ENCODE assay signal across 8 cellular contexts in the genomic region with DNA sequence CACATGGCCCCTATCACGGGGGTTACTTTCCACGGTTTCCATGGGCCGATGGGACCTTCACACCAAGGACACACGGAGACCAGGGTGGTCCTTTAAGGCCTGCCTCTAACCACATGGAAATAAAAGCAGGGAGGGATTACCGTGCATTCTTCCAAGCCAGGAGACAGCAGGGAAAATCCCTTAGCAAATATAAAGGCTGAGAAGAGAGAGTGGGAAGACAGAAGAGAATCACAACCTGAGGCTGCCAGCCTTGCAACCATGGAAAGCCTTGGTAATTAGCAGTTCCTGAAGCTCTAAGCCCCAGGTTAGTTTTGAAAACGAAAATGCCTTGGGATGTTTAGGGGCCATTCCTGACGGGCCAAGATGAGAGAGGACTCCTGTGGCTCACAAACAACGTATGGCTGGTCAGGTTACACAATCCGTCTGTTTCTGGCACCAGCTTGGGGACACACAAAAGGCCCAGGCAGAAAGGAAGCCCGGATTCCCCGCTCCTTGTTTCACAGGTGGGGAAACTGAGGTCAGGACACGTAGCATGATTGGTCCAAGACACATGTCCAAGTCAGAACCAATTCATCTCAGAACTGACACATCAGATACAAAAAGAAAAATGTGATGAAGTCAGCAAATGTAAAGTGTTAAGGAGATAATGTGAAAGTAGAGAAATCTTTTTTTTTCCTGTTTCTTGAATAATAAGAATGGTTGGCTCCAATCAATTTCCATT. TPM values are rescaled to one million over a fixed set of nuclear protein-coding genes. Genes with fewer than 3 reads are reported as not detected.
DNase-seq lines count a peak whose midpoint lies in the region; ATAC-seq and TF ChIP-seq lines count a peak whose summit lies in the region.

No MANE protein-coding gene starts in this region.

- H3K79me2 ChIP-seq in ACC112 (ENCODE audit: control insufficient read depth, insufficient read depth, low read length, unreplicated experiment) (peaks cover 5% of the 10 kb centered on the region), GM23338 (replicated peaks; ENCODE audit: insufficient read depth) (no peaks in the 10 kb centered on the region), MM.1S (ENCODE audit: low read length) (no peaks in the 10 kb centered on the region)

- peaks cover 8% of the 10 kb centered on the region for H3F3A ChIP-seq in GM23338 (replicated peaks; ENCODE audit: low read depth)
- H3F3A ChIP-seq in MM.1S (ENCODE audit: insufficient read depth, low read length), result no peaks in the 10 kb centered on the region

- H3K27me3 ChIP-seq in ACC112 (ENCODE audit: insufficient read depth, low read length) (no peaks in the 10 kb centered on the region), GM23338 (ENCODE audit: insufficient read depth) (peaks cover 58% of the 10 kb centered on the region), adipocyte (replicated peaks; ENCODE audit: control insufficient read depth, insufficient read depth, low read length) (peaks cover 8% of the 10 kb centered on the region), muscle layer of duodenum (ENCODE audit: low read depth, low read length) (no peaks in the 10 kb centered on the region), MM.1S (replicated peaks; ENCODE audit: insufficient read depth, low read length) (peaks cover 15% of the 10 kb centered on the region)

- H3K36me3 Mint-ChIP-seq in GM23338 (ENCODE audit: low read depth), result no peaks in the 10 kb centered on the region; the same call in 2 of the 3 replicates

- H3K36me3 ChIP-seq in ACC112 (ENCODE audit: insufficient read depth, low read length) (no peaks in the 10 kb centered on the region), GM23338 (ENCODE audit: insufficient read depth) (no peaks in the 10 kb centered on the region), adipocyte (ENCODE audit: control insufficient read depth, insufficient read depth, low read length, severe bottlenecking) (no peaks in the 10 kb centered on the region), muscle layer of duodenum (ENCODE audit: control insufficient read depth in 1 of 2, insufficient read depth in 2 of 2, low read length in 2 of 2) (no peaks in the 10 kb centered on the region), MM.1S (replicated peaks; ENCODE audit: insufficient read depth, low read length) (no peaks in the 10 kb centered on the region)

- peak overlapping the region; percentile 64 for H3K27ac ChIP-seq in ACC112 (ENCODE audit: low read depth, low read length)
- H3K27ac ChIP-seq in GM23338 (ENCODE audit: low read depth), result no peak overlapping the region
- H3K27ac ChIP-seq in muscle layer of duodenum (ENCODE audit: low read length), result peak overlapping the region; percentile 19
- H3K27ac ChIP-seq in MM.1S (ENCODE audit: low read length), result no peak overlapping the region

- H3K9ac ChIP-seq in adipocyte (ENCODE audit: low read length) (no peak overlapping the region), MM.1S (ENCODE audit: low read length) (no peak overlapping the region)

- H3K4me1 Mint-ChIP-seq in GM23338, result peaks cover 26% of the 10 kb centered on the region

- peak overlapping the region; percentile 78; the same call in 1 of the 2 replicates for H3K4me3 ChIP-seq in ACC112 (ENCODE audit: low read depth, low read length)
- H3K4me3 ChIP-seq in GM23338, result no peak overlapping the region
- H3K4me3 ChIP-seq in adipocyte (ENCODE audit: low read length), result no peak overlapping the region
- H3K4me3 ChIP-seq in muscle layer of duodenum (ENCODE audit: low read depth in 1 of 2, low read length in 2 of 2), result peak overlapping the region; percentile 42 to 70
- H3K4me3 ChIP-seq in MM.1S (ENCODE audit: low read length), result no peak overlapping the region

- DNase-seq in GM23338 (ENCODE audit: low spot score), result no peak
- peak; percentile 35 for DNase-seq in adipocyte (ENCODE audit: low read depth)
- no peak for DNase-seq in NCI-H345 (lab: John Stamatoyannopoulos, UW)
- DNase-seq in MM.1S, result no peak
- DNase-seq in COLO829 (ENCODE audit: low spot score), result no peak

- H3K4me1 ChIP-seq in ACC112 (ENCODE audit: control insufficient read depth, insufficient read depth, low read length, unreplicated experiment) (peaks cover 30% of the 10 kb centered on the region), GM23338 (ENCODE audit: insufficient read depth) (peaks cover 24% of the 10 kb centered on the region), adipocyte (ENCODE audit: control insufficient read depth, insufficient read depth, low read length) (peaks cover 3% of the 10 kb centered on the region), muscle layer of duodenum (ENCODE audit: control insufficient read depth in 1 of 2, insufficient read depth in 2 of 2, low read length in 2 of 2) (peaks cover 16 to 30% of the 10 kb centered on the region in 2 donors), MM.1S (ENCODE audit: low read length) (peaks cover 6% of the 10 kb centered on the region; the same call in 1 of the 2 replicates)

- H3K4me2 ChIP-seq in GM23338 (no peak overlapping the region; the same call in 1 of the 2 replicates), MM.1S (ENCODE audit: low read depth, low read length) (no peak overlapping the region)

- H3K4me3 Mint-ChIP-seq in GM23338, result peak overlapping the region; percentile 88; the same call in 1 of the 3 replicates

- H2AFZ ChIP-seq in ACC112 (ENCODE audit: low read length, unreplicated experiment) (no peak overlapping the region), GM23338 (no peak overlapping the region), MM.1S (ENCODE audit: low read length) (no peak overlapping the region)

- no peak for TF ChIP-seq CTCF in GM23338 (conservative IDR thresholded peaks at IDR 0.05; ENCODE audit: low read depth in 2 of 2)
- TF ChIP-seq CTCF in MM.1S (IDR thresholded peaks at IDR 0.05; ENCODE audit: low read length), result no peak

- H3K9me3 ChIP-seq in adipocyte (ENCODE audit: control insufficient read depth, low read length) (no peaks in the 10 kb centered on the region), muscle layer of duodenum (ENCODE audit: control insufficient read depth in 1 of 2, low read length in 2 of 2) (no peaks in the 10 kb centered on the region), MM.1S (replicated peaks; ENCODE audit: insufficient read depth, low read length) (no peaks in the 10 kb centered on the region)

- no peak for ATAC-seq in GM23338
- no peak for ATAC-seq in GM18909 (IDR thresholded peaks at IDR 0.05; ENCODE audit: poor library complexity, unreplicated experiment)

- H3K27me3 Mint-ChIP-seq in GM23338 (ENCODE audit: insufficient read depth, low read depth, poor library complexity), result peaks cover 41% of the 10 kb centered on the region

- no peak overlapping the region for H3K27ac Mint-ChIP-seq in GM23338

- no peaks in the 10 kb centered on the region for H3K9me3 Mint-ChIP-seq in GM23338

- H4K20me1 ChIP-seq in GM23338 (replicated peaks; ENCODE audit: insufficient read depth) (peaks cover 14% of the 10 kb centered on the region), MM.1S (ENCODE audit: insufficient read depth, low read length) (no peaks in the 10 kb centered on the region)

- H3K9me2 ChIP-seq in GM23338 (ENCODE audit: insufficient read depth), result no peaks in the 10 kb centered on the region
- no peaks in the 10 kb centered on the region for H3K9me2 ChIP-seq in MM.1S (replicated peaks; ENCODE audit: insufficient read depth, low read length)

TF ChIP-seq in GM23338, 12 proteins besides CTCF, POLR2A, EP300 and RAD21:
- no peak for TF ChIP-seq EZH2 (IDR thresholded peaks at IDR 0.05; ENCODE audit: low read depth, unreplicated experiment)
TF ChIP-seq in GM23338: peak in this region for 0.

RNA-seq across cellular contexts. Expression of a gene that starts 2.8 kb away (rescaled TPM):
- 7.8 and 10.3 TPM in 2 replicates for total RNA-seq in GM23338 (2014; rRNA removed; shearing (Covaris generic))
- polyA plus RNA-seq in GM23338 (2016; fragmentation: Nextera tagmentation; extraction: Ambion mirVana), result 2.4 and 2.6 TPM in 2 replicates

Comparison
In these comparisons a context has a peak if more than half of its experiments do, and no peak if none do; other contexts are left out.
1. H3K27ac ChIP-seq: peak in ACC112 (single experiment) and muscle layer of duodenum (single experiment); none in GM23338 (single experiment) and MM.1S (single experiment).
2. H3K4me3 ChIP-seq: peak in ACC112 (single experiment) and muscle layer of duodenum (2 of 2); none in GM23338 (single experiment), adipocyte (single experiment) and MM.1S (single experiment).